Comparison of ENCODE assay signal across 8 cellular contexts in genomic region chr9:127611796-127612790, GRCh38. TPM values are rescaled to one million over a fixed set of nuclear protein-coding genes. Genes with fewer than 3 reads are reported as not detected.
DNase-seq lines count a peak whose midpoint lies in the region; ATAC-seq, FAIRE-seq and TF ChIP-seq lines count a peak whose summit lies in the region.

Gene STXBP1 (plus strand): TSS chr9:127612277. CDS start chr9:127612404, 127 bp downstream.

- H3K4me1 Mint-ChIP-seq in WTC11: peaks cover 30% of the 10 kb centered on the region

- DNase-seq in NCI-H524 (lab: John Stamatoyannopoulos, UW): peak; percentile 66 to 92
- no peak for DNase-seq in NCI-H524 treated with DMSO at 0.1 percent for 48 hours (lab: John Stamatoyannopoulos, UW)
- DNase-seq in NCI-H2196 (lab: John Stamatoyannopoulos, UW; ENCODE audit: unreplicated experiment): peak; percentile 91
- peak; percentile 90 for DNase-seq in WTC11 (ENCODE audit: low spot score)
- peak; percentile 59 for DNase-seq in bronchial epithelial cell (ENCODE audit: low read depth)
- peak; percentile 86 for DNase-seq in inferior parietal cortex (ENCODE audit: extremely low spot score)
- peak; percentile 94 for DNase-seq in spleen

- peak within 1 kb of the TSS; percentile 95 for H3K4me3 Mint-ChIP-seq in WTC11

- H3K27me3 ChIP-seq in bronchial epithelial cell (ENCODE audit: control insufficient read depth, insufficient read depth, low read length) (no peaks in the 10 kb centered on the region), spleen (replicated peaks in 1 of 7) (peaks cover 0 to 70% (median 4%) of the 10 kb centered on the region in 7 donors)

- peak within 1 kb of the TSS; percentile 72 for H3K4me3 ChIP-seq in bronchial epithelial cell (ENCODE audit: low read depth, low read length)
- peak within 1 kb of the TSS; percentile 65 to 83 (median 78) for H3K4me3 ChIP-seq in spleen

- no peaks in the 10 kb centered on the region for H3K9me3 Mint-ChIP-seq in WTC11

- H3K27me3 Mint-ChIP-seq in WTC11 (ENCODE audit: low read depth): peaks cover 41% of the 10 kb centered on the region

- no peak for TF ChIP-seq CTCF in WTC11 (IDR thresholded peaks at IDR 0.05)
- TF ChIP-seq CTCF in bronchial epithelial cell (IDR thresholded peaks at IDR 0.05; ENCODE audit: insufficient read depth, low read length, severe bottlenecking): peak; percentile 37
- peak in 1 of 11 experiments; percentile 29 for TF ChIP-seq CTCF in spleen (IDR thresholded peaks at IDR 0.05 in 8 of 11, conservative IDR thresholded peaks at IDR 0.05 in 3 of 11)

- no peaks in the 10 kb centered on the region for H3K9me3 ChIP-seq in spleen

- peaks cover 18 to 51% (median 38%) of the 10 kb centered on the region in 6 donors for H3K4me1 ChIP-seq in spleen

- no peaks in the 10 kb centered on the region for H3K36me3 Mint-ChIP-seq in WTC11

- no peak for FAIRE-seq in bronchial epithelial cell (lab: Jason Lieb, UNC)

- ATAC-seq in HG03064 (IDR thresholded peaks at IDR 0.05; ENCODE audit: low read depth, unreplicated experiment): peak; percentile 84
- ATAC-seq in WTC11: peak; percentile 74

- POLR2A ChIA-PET in WTC11 (lab: Charles Lee): no interaction called here

- H3K36me3 ChIP-seq in bronchial epithelial cell (ENCODE audit: control insufficient read depth, insufficient read depth, low read length): no peaks in the 10 kb centered on the region
- H3K36me3 ChIP-seq in spleen: no peaks in the 10 kb centered on the region

- peak in 1 of 3 donors; percentile 39 for TF ChIP-seq POLR2A in spleen (IDR thresholded peaks at IDR 0.05)

- 0 to 1% (median 0%) methylated on average over 36 to 106 of the region's 107 CpGs for WGBS in spleen, 5 donors

- peak within 1 kb of the TSS; percentile 84 for H3K27ac Mint-ChIP-seq in WTC11

- peak within 1 kb of the TSS; percentile 44 to 92 (median 87) for H3K27ac ChIP-seq in spleen

- intact Hi-C loops in spleen (cut with DNase I; ENCODE audit: low total_unique reads): no loop called here

- CTCF ChIA-PET in WTC11 (lab: Charles Lee): interaction anchor here (0.7 to 5.0 kb wide), 11 partner anchors 9 to 123 kb away, joined by 3 to 29 read pairs (median 3); partner anchors contain the start of gene TOR2A

TF ChIP-seq in WTC11, 78 proteins besides CTCF, POLR2A, EP300 and RAD21 (continues in another document):
- TF ChIP-seq ZNF532 (CRISPR knock-in tag; IDR thresholded peaks at IDR 0.05; ENCODE audit: borderline replicate concordance) (no peak), SOX15 (CRISPR knock-in tag; IDR thresholded peaks at IDR 0.05) (no peak), SMAD3 (CRISPR knock-in tag; IDR thresholded peaks at IDR 0.05; ENCODE audit: borderline replicate concordance) (no peak), ARID4B (CRISPR knock-in tag; IDR thresholded peaks at IDR 0.05; ENCODE audit: borderline replicate concordance) (no peak), TP53 (CRISPR knock-in tag; IDR thresholded peaks at IDR 0.05) (no peak), FOXK1 (CRISPR knock-in tag; IDR thresholded peaks at IDR 0.05) (0 out of 2 replicates have a peak, but pooled peaks have one; percentile 14), IRF1 (CRISPR knock-in tag; IDR thresholded peaks at IDR 0.05) (no peak), ESRRA (CRISPR knock-in tag; IDR thresholded peaks at IDR 0.05; ENCODE audit: borderline replicate concordance) (peak; percentile 18; the same call in 1 of the 2 replicates), ZNF671 (CRISPR knock-in tag; IDR thresholded peaks at IDR 0.05) (no peak), CBFB (CRISPR knock-in tag; IDR thresholded peaks at IDR 0.05; ENCODE audit: low read depth) (no peak), PREB (CRISPR knock-in tag; IDR thresholded peaks at IDR 0.05; ENCODE audit: borderline replicate concordance) (no peak), ERG (CRISPR knock-in tag; IDR thresholded peaks at IDR 0.05) (no peak)

RNA-seq across cellular contexts. Expression of gene STXBP1, which starts in this region (rescaled TPM):
- total RNA-seq in WTC11 (2021): 37.1 to 45.6 TPM (median 40.3 TPM) in 3 replicates
- 7.9 and 17.1 TPM in 2 replicates for total RNA-seq in bronchial epithelial cell
- total RNA-seq in spleen: 10 to 100 TPM; 26.0 to 75.7 (median 38.5) TPM
- polyA plus RNA-seq in spleen: 1 to 10 TPM; 4.3 to 7.6 (median 6.0) TPM
